Comparison of ENCODE assay signal across 8 cellular contexts in genomic region chr15:42490743-42491539, GRCh38. TPM values are rescaled to one million over a fixed set of nuclear protein-coding genes. Genes with fewer than 3 reads are reported as not detected.
DNase-seq lines count a peak whose midpoint lies in the region; ATAC-seq and TF ChIP-seq lines count a peak whose summit lies in the region.

Gene ZNF106, minus strand, starts transcription at chr15:42491141. Its CDS starts 18,852 bp downstream, at chr15:42472289.

- peaks cover 39% of the 10 kb centered on the region for H3K79me2 ChIP-seq in fibroblast of lung (ENCODE audit: control insufficient read depth, insufficient read depth, low read length)

- peak within 1 kb of the TSS; percentile 96 for H3K4me2 ChIP-seq in fibroblast of lung (ENCODE audit: extremely low read depth, insufficient read depth, low read length)

- 0 out of 2 replicates have a peak, but pooled peaks have one; percentile 11 for TF ChIP-seq CTCF in LNCaP clone FGC (IDR thresholded peaks at IDR 0.05; ENCODE audit: control insufficient read depth, extremely low read depth, insufficient read depth)
- TF ChIP-seq CTCF in fibroblast of lung (conservative IDR thresholded peaks at IDR 0.05 in 1 of 2, IDR thresholded peaks at IDR 0.05 in 1 of 2; ENCODE audit: low read depth in 1 of 2, low read length in 2 of 2): peak in 1 of 2 donors; percentile 18

- ATAC-seq in GM21515 (IDR thresholded peaks at IDR 0.05; ENCODE audit: unreplicated experiment) (peak; percentile 38), naive B cell (ENCODE audit: low read depth in 2 of 2) (peak; percentile 58 to 65)
- peak; percentile 82 for ATAC-seq in stimulated activated memory B cell treated with anti-CD40 and anti-IgM and Interleukin-4, amounts not matched to agents 10 μg/mL and 1 μg/mL and 100 μg/mL, for 72 hours

- peak within 1 kb of the TSS; percentile 82 for H3K4me3 ChIP-seq in CD8-positive, alpha-beta memory T cell (ENCODE audit: low read length)
- peak within 1 kb of the TSS; percentile 95 for H3K4me3 ChIP-seq in LNCaP clone FGC (ENCODE audit: low read depth, low read length)
- peak within 1 kb of the TSS; percentile 80 to 99 (median 92) for H3K4me3 ChIP-seq in fibroblast of lung (replicated peaks in 1 of 4; ENCODE audit: control extremely low read depth in 1 of 4, insufficient read depth in 1 of 4, low read depth in 3 of 4, low read length in 4 of 4)

- no peaks in the 10 kb centered on the region for H3K36me3 ChIP-seq in CD8-positive, alpha-beta memory T cell (ENCODE audit: insufficient read depth, low read length)
- H3K36me3 ChIP-seq in fibroblast of lung (ENCODE audit: control insufficient read depth, insufficient read depth, low read length): no peaks in the 10 kb centered on the region

- H3K9me3 ChIP-seq in CD8-positive, alpha-beta memory T cell (ENCODE audit: low read length): no peaks in the 10 kb centered on the region
- H3K9me3 ChIP-seq in fibroblast of lung (ENCODE audit: control insufficient read depth, insufficient read depth, low read depth, low read length): no peaks in the 10 kb centered on the region

- H3K27me3 Mint-ChIP-seq in CD8-positive, alpha-beta memory T cell: no peaks in the 10 kb centered on the region
- no peaks in the 10 kb centered on the region for H3K27me3 Mint-ChIP-seq in naive B cell
- H3K27me3 Mint-ChIP-seq in stimulated activated memory B cell treated with anti-CD40 and anti-IgM and Interleukin-4, amounts not matched to agents 10 μg/mL and 1 μg/mL and 100 μg/mL, for 72 hours: no peaks in the 10 kb centered on the region

- peak within 1 kb of the TSS; percentile 85 for H2AFZ ChIP-seq in fibroblast of lung (ENCODE audit: low read length)

- H3K4me3 Mint-ChIP-seq in CD8-positive, alpha-beta memory T cell: peak within 1 kb of the TSS; percentile 95 to 100 (median 99)
- H3K4me3 Mint-ChIP-seq in naive B cell: peak within 1 kb of the TSS; percentile 93 to 99 (median 96)
- H3K4me3 Mint-ChIP-seq in stimulated activated memory B cell treated with anti-CD40 and anti-IgM and Interleukin-4, amounts not matched to agents 10 μg/mL and 1 μg/mL and 100 μg/mL, for 72 hours: peak within 1 kb of the TSS; percentile 91

- H3K27me3 ChIP-seq in CD8-positive, alpha-beta memory T cell (ENCODE audit: insufficient read depth, low read length, poor library complexity, severe bottlenecking): no peaks in the 10 kb centered on the region
- H3K27me3 ChIP-seq in fibroblast of lung (ENCODE audit: control insufficient read depth, insufficient read depth, low read length): no peaks in the 10 kb centered on the region

- peak; percentile 82 to 92 (median 91) for DNase-seq in CD8-positive, alpha-beta memory T cell
- DNase-seq in LNCaP clone FGC (ENCODE audit: low read depth) (peak; percentile 56), RPMI8226 (peak; percentile 86), fibroblast of lung (ENCODE audit: low read depth in 2 of 2) (peak; percentile 90 to 93), naive B cell (peak; percentile 93)
- DNase-seq in activated T-helper 1 cell treated with anti-CD3 and anti-CD28 coated beads, Interleukin-2, amount 50 U/mL, for 16 hours (ENCODE audit: low read depth in 1 of 2, low spot score in 1 of 2): peak; percentile 69 to 82

- H3K27ac ChIP-seq in CD8-positive, alpha-beta memory T cell (ENCODE audit: low read depth, low read length): peak within 1 kb of the TSS; percentile 92
- H3K27ac ChIP-seq in fibroblast of lung (ENCODE audit: insufficient read depth, low read length): peak within 1 kb of the TSS; percentile 100

- no peaks in the 10 kb centered on the region for H3K9me3 Mint-ChIP-seq in CD8-positive, alpha-beta memory T cell
- no peaks in the 10 kb centered on the region for H3K9me3 Mint-ChIP-seq in naive B cell
- H3K9me3 Mint-ChIP-seq in stimulated activated memory B cell treated with anti-CD40 and anti-IgM and Interleukin-4, amounts not matched to agents 10 μg/mL and 1 μg/mL and 100 μg/mL, for 72 hours: no peaks in the 10 kb centered on the region

- H4K20me1 ChIP-seq in fibroblast of lung (ENCODE audit: control insufficient read depth, extremely low read depth, insufficient read depth, low read length): no peaks in the 10 kb centered on the region

- peak within 1 kb of the TSS; percentile 82 for H3K9ac ChIP-seq in fibroblast of lung (ENCODE audit: insufficient read depth, low read length)

- CTCF ChIA-PET in CD8-positive, alpha-beta memory T cell (lab: Charles Lee): interaction anchor here (0.9 to 1.7 kb wide), 3 partner anchors 57 to 155 kb away, joined by 3 read pairs; no protein-coding TSS in a partner anchor

- peaks cover 0 to 21% (median 0%) of the 10 kb centered on the region in 3 donors for H3K36me3 Mint-ChIP-seq in CD8-positive, alpha-beta memory T cell
- peaks cover 0 to 16% of the 10 kb centered on the region in 2 donors for H3K36me3 Mint-ChIP-seq in naive B cell
- H3K36me3 Mint-ChIP-seq in stimulated activated memory B cell treated with anti-CD40 and anti-IgM and Interleukin-4, amounts not matched to agents 10 μg/mL and 1 μg/mL and 100 μg/mL, for 72 hours: peaks cover 13% of the 10 kb centered on the region

- POLR2A ChIA-PET in CD8-positive, alpha-beta memory T cell (lab: Charles Lee): interaction anchor here (0.6 to 2.5 kb wide), 10 partner anchors 9 to 281 kb away, joined by 3 to 13 read pairs (median 4); partner anchors contain the start of genes GANC, HAUS2, LRRC57 and STARD9

- peaks cover 37% of the 10 kb centered on the region for H3K4me1 ChIP-seq in CD8-positive, alpha-beta memory T cell (ENCODE audit: insufficient read depth, low read length)
- H3K4me1 ChIP-seq in fibroblast of lung (ENCODE audit: control insufficient read depth, extremely low read depth, insufficient read depth, low read length): peaks cover 9% of the 10 kb centered on the region

- H3K27ac Mint-ChIP-seq in CD8-positive, alpha-beta memory T cell: peak within 1 kb of the TSS; percentile 95 to 100 (median 99)
- peak within 1 kb of the TSS; percentile 96 to 99 (median 98) for H3K27ac Mint-ChIP-seq in naive B cell
- peak within 1 kb of the TSS; percentile 99 for H3K27ac Mint-ChIP-seq in stimulated activated memory B cell treated with anti-CD40 and anti-IgM and Interleukin-4, amounts not matched to agents 10 μg/mL and 1 μg/mL and 100 μg/mL, for 72 hours

- H3K4me1 Mint-ChIP-seq in CD8-positive, alpha-beta memory T cell: peaks cover 46 to 68% (median 55%) of the 10 kb centered on the region in 3 donors
- peaks cover 48 to 77% (median 57%) of the 10 kb centered on the region in 3 donors for H3K4me1 Mint-ChIP-seq in naive B cell
- H3K4me1 Mint-ChIP-seq in stimulated activated memory B cell treated with anti-CD40 and anti-IgM and Interleukin-4, amounts not matched to agents 10 μg/mL and 1 μg/mL and 100 μg/mL, for 72 hours: peaks cover 39% of the 10 kb centered on the region

RNA-seq across cellular contexts. Expression of gene ZNF106, which starts in this region (rescaled TPM):
- 10 to 100 TPM; 48.5 to 50.0 TPM for total RNA-seq in CD8-positive, alpha-beta memory T cell
- polyA plus RNA-seq in CD8-positive, alpha-beta memory T cell: 51.6 TPM
- total RNA-seq in fibroblast of lung: 109 and 149 TPM in 2 replicates
- 49.5 and 54.4 TPM in 2 replicates for polyA plus RNA-seq in fibroblast of lung
- 34.1 and 51.1 TPM in 2 replicates for polyA plus RNA-seq in fibroblast of lung (2012)
- polyA minus RNA-seq in fibroblast of lung (ENCODE audit: low replicate concordance): 62.2 and 117 TPM in 2 replicates
- polyA plus RNA-seq in naive B cell (ENCODE audit: low read depth in 6 of 6): 10 to 100 TPM; 24.1 to 87.1 (median 52.0) TPM

Comparison
In these comparisons a context has a peak if more than half of its experiments do, and no peak if none do; other contexts are left out.
1. Peak in every context shown above with its lines: DNase-seq, ATAC-seq, H3K4me3 ChIP-seq and H3K27ac ChIP-seq.